ENCODE assay signal across 1 cellular context in the genomic region with DNA sequence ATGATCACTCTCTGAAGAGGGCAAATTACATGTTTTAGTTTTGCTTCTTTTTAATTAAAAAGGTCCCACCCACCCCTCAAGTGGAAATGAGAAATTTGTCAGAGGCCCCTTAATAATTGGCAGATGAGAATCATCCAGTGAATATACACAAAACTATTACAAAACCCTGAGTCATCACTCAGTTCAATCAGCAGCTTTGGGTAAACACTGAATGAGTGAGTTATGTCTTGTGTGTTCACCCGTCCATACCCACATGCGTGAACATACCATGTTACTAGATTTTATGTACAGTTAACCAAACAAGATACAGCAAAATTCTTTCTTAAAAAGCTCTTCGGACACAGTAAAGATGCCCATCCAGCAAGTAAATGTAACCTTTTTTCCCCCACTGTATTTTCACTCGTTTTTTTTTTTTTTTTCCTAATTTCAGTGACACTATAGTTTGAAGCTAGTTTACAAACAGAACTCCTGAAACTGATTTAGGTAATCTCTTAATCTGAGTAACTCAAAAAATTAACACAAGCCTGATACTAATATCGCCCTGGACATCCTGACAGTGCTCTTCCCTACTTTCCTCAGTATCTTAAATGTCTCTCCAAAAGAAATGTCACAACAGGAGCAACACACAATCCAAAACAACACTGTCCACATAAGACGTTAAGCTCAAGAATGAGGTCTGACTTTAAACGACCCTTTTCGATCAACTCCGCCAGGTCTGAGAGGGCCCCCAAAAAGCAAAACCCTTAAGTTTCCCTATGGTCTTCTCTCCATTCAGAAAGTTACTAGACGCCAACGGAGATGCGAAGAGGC.
TF ChIP-seq lines count a peak whose summit lies in the region.

No MANE protein-coding gene starts in this region.

TF ChIP-seq in HepG2, 621 proteins besides CTCF, POLR2A, EP300 and RAD21 (continued from another document and continues in another):
- TF ChIP-seq, protein P1, sequence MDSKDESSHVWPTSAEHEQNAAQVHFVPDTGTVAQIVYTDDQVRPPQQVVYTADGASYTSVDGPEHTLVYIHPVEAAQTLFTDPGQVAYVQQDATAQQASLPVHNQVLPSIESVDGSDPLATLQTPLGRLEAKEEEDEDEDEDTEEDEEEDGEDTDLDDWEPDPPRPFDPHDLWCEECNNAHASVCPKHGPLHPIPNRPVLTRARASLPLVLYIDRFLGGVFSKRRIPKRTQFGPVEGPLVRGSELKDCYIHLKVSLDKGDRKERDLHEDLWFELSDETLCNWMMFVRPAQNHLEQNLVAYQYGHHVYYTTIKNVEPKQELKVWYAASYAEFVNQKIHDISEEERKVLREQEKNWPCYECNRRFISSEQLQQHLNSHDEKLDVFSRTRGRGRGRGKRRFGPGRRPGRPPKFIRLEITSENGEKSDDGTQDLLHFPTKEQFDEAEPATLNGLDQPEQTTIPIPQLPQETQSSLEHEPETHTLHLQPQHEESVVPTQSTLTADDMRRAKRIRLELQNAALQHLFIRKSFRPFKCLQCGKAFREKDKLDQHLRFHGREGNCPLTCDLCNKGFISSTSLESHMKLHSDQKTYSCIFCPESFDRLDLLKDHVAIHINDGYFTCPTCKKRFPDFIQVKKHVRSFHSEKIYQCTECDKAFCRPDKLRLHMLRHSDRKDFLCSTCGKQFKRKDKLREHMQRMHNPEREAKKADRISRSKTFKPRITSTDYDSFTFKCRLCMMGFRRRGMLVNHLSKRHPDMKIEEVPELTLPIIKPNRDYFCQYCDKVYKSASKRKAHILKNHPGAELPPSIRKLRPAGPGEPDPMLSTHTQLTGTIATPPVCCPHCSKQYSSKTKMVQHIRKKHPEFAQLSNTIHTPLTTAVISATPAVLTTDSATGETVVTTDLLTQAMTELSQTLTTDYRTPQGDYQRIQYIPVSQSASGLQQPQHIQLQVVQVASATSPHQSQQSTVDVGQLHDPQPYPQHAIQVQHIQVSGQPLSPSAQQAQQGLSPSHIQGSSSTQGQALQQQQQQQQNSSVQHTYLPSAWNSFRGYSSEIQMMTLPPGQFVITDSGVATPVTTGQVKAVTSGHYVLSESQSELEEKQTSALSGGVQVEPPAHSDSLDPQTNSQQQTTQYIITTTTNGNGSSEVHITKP (CRISPR knock-in tag; IDR thresholded peaks at IDR 0.05; ENCODE audit: low read depth), result no peak
- TF ChIP-seq PRPF4 (IDR thresholded peaks at IDR 0.05; ENCODE audit: low read depth, low read length, poor library complexity, severe bottlenecking), result no peak
- no peak for TF ChIP-seq GABPA (IDR thresholded peaks at IDR 0.05; ENCODE audit: low read depth, low read length)
- no peak for TF ChIP-seq GABPA (CRISPR knock-in tag; IDR thresholded peaks at IDR 0.05; ENCODE audit: low read depth)
- TF ChIP-seq, protein P2, sequence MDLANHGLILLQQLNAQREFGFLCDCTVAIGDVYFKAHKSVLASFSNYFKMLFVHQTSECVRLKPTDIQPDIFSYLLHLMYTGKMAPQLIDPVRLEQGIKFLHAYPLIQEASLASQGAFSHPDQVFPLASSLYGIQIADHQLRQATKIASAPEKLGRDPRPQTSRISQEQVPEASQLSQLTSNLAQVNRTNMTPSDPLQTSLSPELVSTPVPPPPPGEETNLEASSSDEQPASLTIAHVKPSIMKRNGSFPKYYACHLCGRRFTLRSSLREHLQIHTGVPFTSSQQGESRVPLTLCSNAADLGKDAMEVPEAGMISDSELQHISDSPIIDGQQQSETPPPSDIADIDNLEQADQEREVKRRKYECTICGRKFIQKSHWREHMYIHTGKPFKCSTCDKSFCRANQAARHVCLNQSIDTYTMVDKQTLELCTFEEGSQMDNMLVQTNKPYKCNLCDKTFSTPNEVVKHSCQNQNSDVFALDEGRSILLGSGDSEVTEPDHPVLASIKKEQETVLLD (CRISPR knock-in tag; IDR thresholded peaks at IDR 0.05; ENCODE audit: low read depth), result no peak
- TF ChIP-seq, protein P3, sequence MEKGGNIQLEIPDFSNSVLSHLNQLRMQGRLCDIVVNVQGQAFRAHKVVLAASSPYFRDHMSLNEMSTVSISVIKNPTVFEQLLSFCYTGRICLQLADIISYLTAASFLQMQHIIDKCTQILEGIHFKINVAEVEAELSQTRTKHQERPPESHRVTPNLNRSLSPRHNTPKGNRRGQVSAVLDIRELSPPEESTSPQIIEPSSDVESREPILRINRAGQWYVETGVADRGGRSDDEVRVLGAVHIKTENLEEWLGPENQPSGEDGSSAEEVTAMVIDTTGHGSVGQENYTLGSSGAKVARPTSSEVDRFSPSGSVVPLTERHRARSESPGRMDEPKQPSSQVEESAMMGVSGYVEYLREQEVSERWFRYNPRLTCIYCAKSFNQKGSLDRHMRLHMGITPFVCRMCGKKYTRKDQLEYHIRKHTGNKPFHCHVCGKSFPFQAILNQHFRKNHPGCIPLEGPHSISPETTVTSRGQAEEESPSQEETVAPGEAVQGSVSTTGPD (CRISPR knock-in tag; IDR thresholded peaks at IDR 0.05), result no peak
- no peak for TF ChIP-seq SRY (CRISPR knock-in tag; IDR thresholded peaks at IDR 0.05)
- no peak for TF ChIP-seq ARID2 (CRISPR knock-in tag; IDR thresholded peaks at IDR 0.05; ENCODE audit: borderline replicate concordance)
- TF ChIP-seq ZFAT (CRISPR knock-in tag; conservative IDR thresholded peaks at IDR 0.05), result no peak
- TF ChIP-seq SP140L (CRISPR knock-in tag; IDR thresholded peaks at IDR 0.05; ENCODE audit: borderline replicate concordance), result no peak
- no peak for TF ChIP-seq ZNF230 (CRISPR knock-in tag; IDR thresholded peaks at IDR 0.05)
- no peak for TF ChIP-seq ZMYM2 (CRISPR knock-in tag; IDR thresholded peaks at IDR 0.05)
- TF ChIP-seq EEA1 (CRISPR knock-in tag; IDR thresholded peaks at IDR 0.05; ENCODE audit: borderline replicate concordance), result no peak
- TF ChIP-seq, protein P4, sequence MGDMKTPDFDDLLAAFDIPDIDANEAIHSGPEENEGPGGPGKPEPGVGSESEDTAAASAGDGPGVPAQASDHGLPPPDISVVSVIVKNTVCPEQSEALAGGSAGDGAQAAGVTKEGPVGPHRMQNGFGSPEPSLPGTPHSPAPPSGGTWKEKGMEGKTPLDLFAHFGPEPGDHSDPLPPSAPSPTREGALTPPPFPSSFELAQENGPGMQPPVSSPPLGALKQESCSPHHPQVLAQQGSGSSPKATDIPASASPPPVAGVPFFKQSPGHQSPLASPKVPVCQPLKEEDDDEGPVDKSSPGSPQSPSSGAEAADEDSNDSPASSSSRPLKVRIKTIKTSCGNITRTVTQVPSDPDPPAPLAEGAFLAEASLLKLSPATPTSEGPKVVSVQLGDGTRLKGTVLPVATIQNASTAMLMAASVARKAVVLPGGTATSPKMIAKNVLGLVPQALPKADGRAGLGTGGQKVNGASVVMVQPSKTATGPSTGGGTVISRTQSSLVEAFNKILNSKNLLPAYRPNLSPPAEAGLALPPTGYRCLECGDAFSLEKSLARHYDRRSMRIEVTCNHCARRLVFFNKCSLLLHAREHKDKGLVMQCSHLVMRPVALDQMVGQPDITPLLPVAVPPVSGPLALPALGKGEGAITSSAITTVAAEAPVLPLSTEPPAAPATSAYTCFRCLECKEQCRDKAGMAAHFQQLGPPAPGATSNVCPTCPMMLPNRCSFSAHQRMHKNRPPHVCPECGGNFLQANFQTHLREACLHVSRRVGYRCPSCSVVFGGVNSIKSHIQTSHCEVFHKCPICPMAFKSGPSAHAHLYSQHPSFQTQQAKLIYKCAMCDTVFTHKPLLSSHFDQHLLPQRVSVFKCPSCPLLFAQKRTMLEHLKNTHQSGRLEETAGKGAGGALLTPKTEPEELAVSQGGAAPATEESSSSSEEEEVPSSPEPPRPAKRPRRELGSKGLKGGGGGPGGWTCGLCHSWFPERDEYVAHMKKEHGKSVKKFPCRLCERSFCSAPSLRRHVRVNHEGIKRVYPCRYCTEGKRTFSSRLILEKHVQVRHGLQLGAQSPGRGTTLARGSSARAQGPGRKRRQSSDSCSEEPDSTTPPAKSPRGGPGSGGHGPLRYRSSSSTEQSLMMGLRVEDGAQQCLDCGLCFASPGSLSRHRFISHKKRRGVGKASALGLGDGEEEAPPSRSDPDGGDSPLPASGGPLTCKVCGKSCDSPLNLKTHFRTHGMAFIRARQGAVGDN (CRISPR knock-in tag; IDR thresholded peaks at IDR 0.05), result no peak
- no peak for TF ChIP-seq HNRNPLL (IDR thresholded peaks at IDR 0.05; ENCODE audit: low read depth, low read length, poor library complexity, severe bottlenecking)
- no peak for TF ChIP-seq ZNF891 (CRISPR knock-in tag; IDR thresholded peaks at IDR 0.05)
- TF ChIP-seq, protein P5, sequence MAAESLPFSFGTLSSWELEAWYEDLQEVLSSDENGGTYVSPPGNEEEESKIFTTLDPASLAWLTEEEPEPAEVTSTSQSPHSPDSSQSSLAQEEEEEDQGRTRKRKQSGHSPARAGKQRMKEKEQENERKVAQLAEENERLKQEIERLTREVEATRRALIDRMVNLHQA (CRISPR knock-in tag; IDR thresholded peaks at IDR 0.05), result no peak
- TF ChIP-seq ZNF839 (CRISPR knock-in tag; IDR thresholded peaks at IDR 0.05; ENCODE audit: borderline replicate concordance), result no peak
- TF ChIP-seq TBX3 (IDR thresholded peaks at IDR 0.05; ENCODE audit: borderline replicate concordance), result no peak
- no peak for TF ChIP-seq MEIS1 (CRISPR knock-in tag; IDR thresholded peaks at IDR 0.05; ENCODE audit: borderline replicate concordance)
- TF ChIP-seq SAFB2 (CRISPR knock-in tag; IDR thresholded peaks at IDR 0.05; ENCODE audit: borderline replicate concordance, low read depth), result no peak
- no peak for TF ChIP-seq IKZF4 (CRISPR knock-in tag; IDR thresholded peaks at IDR 0.05; ENCODE audit: borderline replicate concordance, low read depth, not compliant biosample characterization)
- no peak for TF ChIP-seq ZNF441 (CRISPR knock-in tag; IDR thresholded peaks at IDR 0.05; ENCODE audit: borderline replicate concordance)
- TF ChIP-seq MXI1 (IDR thresholded peaks at IDR 0.05; ENCODE audit: borderline replicate concordance, low read depth, low read length), result peak; percentile 89; the same call in 2 of the 3 replicates
- no peak for TF ChIP-seq TBX2 (CRISPR knock-in tag; IDR thresholded peaks at IDR 0.05; ENCODE audit: borderline replicate concordance)
- TF ChIP-seq MAF1 (CRISPR knock-in tag; IDR thresholded peaks at IDR 0.05; ENCODE audit: borderline replicate concordance), result no peak
- TF ChIP-seq, protein P6, sequence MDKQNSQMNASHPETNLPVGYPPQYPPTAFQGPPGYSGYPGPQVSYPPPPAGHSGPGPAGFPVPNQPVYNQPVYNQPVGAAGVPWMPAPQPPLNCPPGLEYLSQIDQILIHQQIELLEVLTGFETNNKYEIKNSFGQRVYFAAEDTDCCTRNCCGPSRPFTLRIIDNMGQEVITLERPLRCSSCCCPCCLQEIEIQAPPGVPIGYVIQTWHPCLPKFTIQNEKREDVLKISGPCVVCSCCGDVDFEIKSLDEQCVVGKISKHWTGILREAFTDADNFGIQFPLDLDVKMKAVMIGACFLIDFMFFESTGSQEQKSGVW (CRISPR knock-in tag; IDR thresholded peaks at IDR 0.05; ENCODE audit: borderline replicate concordance), result no peak
- no peak for TF ChIP-seq ZNF883 (CRISPR knock-in tag; IDR thresholded peaks at IDR 0.05; ENCODE audit: not compliant biosample characterization)
- TF ChIP-seq TAF15 (IDR thresholded peaks at IDR 0.05; ENCODE audit: low read depth, low read length, poor library complexity, severe bottlenecking), result no peak
- no peak for TF ChIP-seq TARDBP (CRISPR knock-in tag; IDR thresholded peaks at IDR 0.05)
- no peak for TF ChIP-seq BRCA1 (CRISPR knock-in tag; IDR thresholded peaks at IDR 0.05)
- TF ChIP-seq, protein P7, sequence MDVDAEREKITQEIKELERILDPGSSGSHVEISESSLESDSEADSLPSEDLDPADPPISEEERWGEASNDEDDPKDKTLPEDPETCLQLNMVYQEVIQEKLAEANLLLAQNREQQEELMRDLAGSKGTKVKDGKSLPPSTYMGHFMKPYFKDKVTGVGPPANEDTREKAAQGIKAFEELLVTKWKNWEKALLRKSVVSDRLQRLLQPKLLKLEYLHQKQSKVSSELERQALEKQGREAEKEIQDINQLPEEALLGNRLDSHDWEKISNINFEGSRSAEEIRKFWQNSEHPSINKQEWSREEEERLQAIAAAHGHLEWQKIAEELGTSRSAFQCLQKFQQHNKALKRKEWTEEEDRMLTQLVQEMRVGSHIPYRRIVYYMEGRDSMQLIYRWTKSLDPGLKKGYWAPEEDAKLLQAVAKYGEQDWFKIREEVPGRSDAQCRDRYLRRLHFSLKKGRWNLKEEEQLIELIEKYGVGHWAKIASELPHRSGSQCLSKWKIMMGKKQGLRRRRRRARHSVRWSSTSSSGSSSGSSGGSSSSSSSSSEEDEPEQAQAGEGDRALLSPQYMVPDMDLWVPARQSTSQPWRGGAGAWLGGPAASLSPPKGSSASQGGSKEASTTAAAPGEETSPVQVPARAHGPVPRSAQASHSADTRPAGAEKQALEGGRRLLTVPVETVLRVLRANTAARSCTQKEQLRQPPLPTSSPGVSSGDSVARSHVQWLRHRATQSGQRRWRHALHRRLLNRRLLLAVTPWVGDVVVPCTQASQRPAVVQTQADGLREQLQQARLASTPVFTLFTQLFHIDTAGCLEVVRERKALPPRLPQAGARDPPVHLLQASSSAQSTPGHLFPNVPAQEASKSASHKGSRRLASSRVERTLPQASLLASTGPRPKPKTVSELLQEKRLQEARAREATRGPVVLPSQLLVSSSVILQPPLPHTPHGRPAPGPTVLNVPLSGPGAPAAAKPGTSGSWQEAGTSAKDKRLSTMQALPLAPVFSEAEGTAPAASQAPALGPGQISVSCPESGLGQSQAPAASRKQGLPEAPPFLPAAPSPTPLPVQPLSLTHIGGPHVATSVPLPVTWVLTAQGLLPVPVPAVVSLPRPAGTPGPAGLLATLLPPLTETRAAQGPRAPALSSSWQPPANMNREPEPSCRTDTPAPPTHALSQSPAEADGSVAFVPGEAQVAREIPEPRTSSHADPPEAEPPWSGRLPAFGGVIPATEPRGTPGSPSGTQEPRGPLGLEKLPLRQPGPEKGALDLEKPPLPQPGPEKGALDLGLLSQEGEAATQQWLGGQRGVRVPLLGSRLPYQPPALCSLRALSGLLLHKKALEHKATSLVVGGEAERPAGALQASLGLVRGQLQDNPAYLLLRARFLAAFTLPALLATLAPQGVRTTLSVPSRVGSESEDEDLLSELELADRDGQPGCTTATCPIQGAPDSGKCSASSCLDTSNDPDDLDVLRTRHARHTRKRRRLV (CRISPR knock-in tag; IDR thresholded peaks at IDR 0.05), result no peak
- TF ChIP-seq SOX5 (CRISPR knock-in tag; IDR thresholded peaks at IDR 0.05; ENCODE audit: borderline replicate concordance), result peak; percentile 18; the same call in 1 of the 2 replicates
- no peak for TF ChIP-seq ZNF354B (CRISPR knock-in tag; IDR thresholded peaks at IDR 0.05)
- TF ChIP-seq, protein P8, sequence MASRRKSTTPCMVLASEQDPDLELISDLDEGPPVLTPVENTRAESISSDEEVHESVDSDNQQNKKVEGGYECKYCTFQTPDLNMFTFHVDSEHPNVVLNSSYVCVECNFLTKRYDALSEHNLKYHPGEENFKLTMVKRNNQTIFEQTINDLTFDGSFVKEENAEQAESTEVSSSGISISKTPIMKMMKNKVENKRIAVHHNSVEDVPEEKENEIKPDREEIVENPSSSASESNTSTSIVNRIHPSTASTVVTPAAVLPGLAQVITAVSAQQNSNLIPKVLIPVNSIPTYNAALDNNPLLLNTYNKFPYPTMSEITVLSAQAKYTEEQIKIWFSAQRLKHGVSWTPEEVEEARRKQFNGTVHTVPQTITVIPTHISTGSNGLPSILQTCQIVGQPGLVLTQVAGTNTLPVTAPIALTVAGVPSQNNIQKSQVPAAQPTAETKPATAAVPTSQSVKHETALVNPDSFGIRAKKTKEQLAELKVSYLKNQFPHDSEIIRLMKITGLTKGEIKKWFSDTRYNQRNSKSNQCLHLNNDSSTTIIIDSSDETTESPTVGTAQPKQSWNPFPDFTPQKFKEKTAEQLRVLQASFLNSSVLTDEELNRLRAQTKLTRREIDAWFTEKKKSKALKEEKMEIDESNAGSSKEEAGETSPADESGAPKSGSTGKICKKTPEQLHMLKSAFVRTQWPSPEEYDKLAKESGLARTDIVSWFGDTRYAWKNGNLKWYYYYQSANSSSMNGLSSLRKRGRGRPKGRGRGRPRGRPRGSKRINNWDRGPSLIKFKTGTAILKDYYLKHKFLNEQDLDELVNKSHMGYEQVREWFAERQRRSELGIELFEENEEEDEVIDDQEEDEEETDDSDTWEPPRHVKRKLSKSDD (CRISPR knock-in tag; IDR thresholded peaks at IDR 0.05; ENCODE audit: low read depth), result no peak
